ENCODE assay signal across 18 cellular contexts in the genomic region with DNA sequence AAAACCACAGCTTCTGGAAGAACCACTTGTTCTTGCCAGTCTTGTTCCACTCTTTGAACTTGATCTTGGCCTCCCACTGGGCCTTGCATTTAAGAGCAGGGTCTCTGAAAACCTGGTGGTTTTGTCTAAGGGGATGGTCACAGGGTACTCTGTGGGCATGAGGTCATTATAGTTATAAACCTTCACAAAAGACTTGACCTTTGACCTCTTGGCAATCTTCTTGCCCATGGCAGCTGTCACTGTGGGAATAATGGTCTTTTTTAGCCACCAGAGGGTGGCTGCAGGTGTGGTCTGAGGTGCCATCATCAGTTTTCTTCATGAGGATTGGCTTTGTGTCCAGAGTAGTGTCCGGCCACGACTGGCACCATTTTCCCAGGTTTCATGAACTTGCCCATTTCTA. TPM values are rescaled to one million over a fixed set of nuclear protein-coding genes. Genes with fewer than 3 reads are reported as not detected.
"Had no signal": no experiment of that assay in that cellular context is flagged by ENCODE, and none has a peak within 500 bp of the region (broad histone marks: within the 10 kb centered on the region; RNA-seq: fewer than 3 reads in every experiment).

No MANE protein-coding gene starts in this region.

- H3K4me1 Mint-ChIP-seq: nephron progenitor cell, WTC11 had no signal

- DNase-seq: activated CD4-positive, alpha-beta T cell treated with anti-CD3 and anti-CD28 coated beads for 4 hours; activated naive CD4-positive, alpha-beta T cell treated with anti-CD3 and anti-CD28 coated beads for 36 hours; aorta; colonic mucosa; head of caudate nucleus; midbrain; nephron progenitor cell; nucleus accumbens; stimulated activated CD4-positive, alpha-beta T cell treated with anti-CD3 and anti-CD28 coated beads, Interleukin-2, amount 100 ng/mL, for 24 hours; stimulated activated naive CD8-positive, alpha-beta T cell treated with anti-CD3 and anti-CD28 coated beads, Interleukin-15, amount 100 ng/mL, for 72 hours had no signal

- ATAC-seq: left lobe of liver; stimulated activated naive CD8-positive, alpha-beta T cell treated with anti-CD3 and anti-CD28 coated beads, Interleukin-15, amount 100 ng/mL, for 72 hours; WTC11 had no signal

- H3K27me3 ChIP-seq: colonic mucosa had no signal

- H3K4me3 Mint-ChIP-seq: activated naive CD4-positive, alpha-beta T cell treated with anti-CD3 and anti-CD28 coated beads for 36 hours; central memory CD8-positive, alpha-beta T cell; nephron progenitor cell; stimulated activated naive CD8-positive, alpha-beta T cell treated with anti-CD3 and anti-CD28 coated beads, Interleukin-15, amount 100 ng/mL, for 72 hours; type B pancreatic cell; WTC11 had no signal

- FAIRE-seq: endometrium, frontal cortex, keratinocyte had no signal

- H3K27me3 Mint-ChIP-seq: central memory CD8-positive, alpha-beta T cell; stimulated activated naive CD8-positive, alpha-beta T cell treated with anti-CD3 and anti-CD28 coated beads, Interleukin-15, amount 100 ng/mL, for 72 hours; type B pancreatic cell had no signal

- H3K4me3 ChIP-seq: colonic mucosa had no signal

- H3K27ac Mint-ChIP-seq: activated naive CD4-positive, alpha-beta T cell treated with anti-CD3 and anti-CD28 coated beads for 36 hours; type B pancreatic cell; WTC11 had no signal

- H3K27ac ChIP-seq: colonic mucosa had no signal

- H3K4me1 ChIP-seq: colonic mucosa had no signal

- H3K9me3 ChIP-seq: colonic mucosa had no signal

- H3K9me3 Mint-ChIP-seq: activated naive CD4-positive, alpha-beta T cell treated with anti-CD3 and anti-CD28 coated beads for 36 hours; central memory CD8-positive, alpha-beta T cell; nephron progenitor cell; stimulated activated naive CD8-positive, alpha-beta T cell treated with anti-CD3 and anti-CD28 coated beads, Interleukin-15, amount 100 ng/mL, for 72 hours; type B pancreatic cell; WTC11 had no signal

RNA-seq across cellular contexts. Expression of a gene that starts 40.9 kb away (rescaled TPM):
- total RNA-seq: lung microvascular endothelial cell had no signal
